ENCODE assay signal across 14 cellular contexts in genomic region chr6:14059791-14060436, GRCh38. TPM values are rescaled to one million over a fixed set of nuclear protein-coding genes. Genes with fewer than 3 reads are reported as not detected.
A peak's percentile ranks its signal among the peaks of the same experiment; 100 is the strongest.
DNase-seq lines count a peak whose midpoint lies in the region; ATAC-seq, FAIRE-seq and TF ChIP-seq lines count a peak whose summit lies in the region.
"Had no signal": no experiment of that assay in that cellular context is flagged by ENCODE, and none has a peak within 500 bp of the region (broad histone marks: within the 10 kb centered on the region; RNA-seq: fewer than 3 reads in every experiment).

No MANE protein-coding gene starts in this region.

- no peak overlapping the region for H3K4me3 ChIP-seq in right atrium auricular region
- H3K4me3 ChIP-seq: ovary, thoracic aorta had no signal

- H3K4me1 ChIP-seq in right atrium auricular region, result no peaks in the 10 kb centered on the region

- peak; percentile 39 for ATAC-seq in Right ventricle myocardium inferior

- TF ChIP-seq CTCF in right atrium auricular region (IDR thresholded peaks at IDR 0.05), result no peak

- FAIRE-seq in RCC 7860 (lab: Jason Lieb, UNC) (peak; percentile 72), frontal cortex (lab: Jason Lieb, UNC) (no peak)
- FAIRE-seq: astrocyte, endothelial cell of umbilical vein had no signal

- no peaks in the 10 kb centered on the region for H3K36me3 ChIP-seq in right atrium auricular region
- H3K36me3 ChIP-seq: ovary, thoracic aorta had no signal

- no peak overlapping the region for H3K27ac ChIP-seq in right atrium auricular region
- H3K27ac ChIP-seq: ovary, thoracic aorta had no signal

- no peaks in the 10 kb centered on the region for H3K27me3 ChIP-seq in right atrium auricular region
- H3K27me3 ChIP-seq: ovary had no signal

- DNase-seq in Right ventricle myocardium inferior (ENCODE audit: missing footprints) (no peak), right atrium auricular region (ENCODE audit: low spot score) (no peak), RCC 7860 (ENCODE audit: low spot score) (peak; percentile 59), glomerular visceral epithelial cell (ENCODE audit: extremely low spot score) (peak; percentile 88), ureter (ENCODE audit: low spot score) (peak; percentile 69), frontal cortex (ENCODE audit: low spot score in 2 of 2) (no peak)
- no peak for DNase-seq in activated CD4-positive, alpha-beta T cell treated with anti-CD3 and anti-CD28 coated beads for 48 hours
- DNase-seq in activated T-cell treated with anti-CD3 and anti-CD28 coated beads, Interleukin-2, amount 50 U/mL, for 1 hour, result no peak
- DNase-seq: H7, NCI-H1436, ovary had no signal

- intact Hi-C loops in Right ventricle myocardium inferior (cut with DNase I), result no loop called here

- H3K9me3 ChIP-seq in right atrium auricular region, result peaks cover 0 to 5% of the 10 kb centered on the region in 2 donors
- H3K9me3 ChIP-seq: ovary, thoracic aorta had no signal

RNA-seq across cellular contexts. Expression of gene CD83, which starts 57.7 kb away (rescaled TPM):
- 1.3 TPM for total RNA-seq in Right ventricle myocardium inferior
- 1 to 10 TPM; 1.7 to 2.1 TPM for total RNA-seq in right atrium auricular region
- 2.1 TPM for total RNA-seq in ureter
- total RNA-seq in frontal cortex, result 23.6 TPM

Comparison
In these comparisons a context has a peak if more than half of its experiments do, and no peak if none do; other contexts are left out.
1. DNase-seq: peak in RCC 7860 (single experiment), glomerular visceral epithelial cell (single experiment) and ureter (single experiment); none in Right ventricle myocardium inferior (single experiment), right atrium auricular region (single experiment), frontal cortex (0 of 2), activated CD4-positive, alpha-beta T cell treated with anti-CD3 and anti-CD28 coated beads for 48 hours (single experiment) and activated T-cell treated with anti-CD3 and anti-CD28 coated beads, Interleukin-2, amount 50 U/mL, for 1 hour (single experiment).